Comparison of ENCODE assay signal across 12 cellular contexts in genomic region chr21:17660449-17660848, GRCh38. TPM values are rescaled to one million over a fixed set of nuclear protein-coding genes. Genes with fewer than 3 reads are reported as not detected.
DNase-seq lines count a peak whose midpoint lies in the region; ATAC-seq and TF ChIP-seq lines count a peak whose summit lies in the region.
"Had no signal": no experiment of that assay in that cellular context is flagged by ENCODE, and none has a peak within 500 bp of the region (broad histone marks: within the 10 kb centered on the region; RNA-seq: fewer than 3 reads in every experiment).

No MANE protein-coding gene starts in this region.

- H3K4me1 Mint-ChIP-seq in HFFc6 (ENCODE audit: low read depth): no peaks in the 10 kb centered on the region
- H3K4me1 Mint-ChIP-seq: activated naive CD4-positive, alpha-beta T cell treated with anti-CD3 and anti-CD28 coated beads, Interleukin-2, amount 10 ng/mL, durations not matched to agents 7 days and 5 days had no signal

- no peak overlapping the region for H3K4me2 ChIP-seq in hepatocyte
- H3K4me2 ChIP-seq: smooth muscle cell had no signal

- 50% methylated on average over 3 of the region's 3 CpGs for whole genome bisulfite sequencing in hepatocyte (ENCODE audit: low lambda C conversion rate, missing lambda C conversion rate)

- H3K9me3 ChIP-seq in left ventricle myocardium inferior (replicated peaks) (no peaks in the 10 kb centered on the region), hepatocyte (ENCODE audit: low read depth) (no peaks in the 10 kb centered on the region)
- H3K9me3 ChIP-seq: suprapubic skin had no signal

- no peaks in the 10 kb centered on the region for H3K27me3 ChIP-seq in left ventricle myocardium inferior (ENCODE audit: low read depth)
- H3K27me3 ChIP-seq in hepatocyte: no peaks in the 10 kb centered on the region
- H3K27me3 ChIP-seq: suprapubic skin had no signal

- ATAC-seq in HG03378 (IDR thresholded peaks at IDR 0.05; ENCODE audit: unreplicated experiment) (no peak), HG03460 (IDR thresholded peaks at IDR 0.05; ENCODE audit: unreplicated experiment) (no peak)

- CTCF ChIA-PET in RWPE1 (lab: Yijun Ruan, JAX): interaction anchor here (0.7 kb wide), 1 partner anchor 265 kb away, joined by 3 read pairs; no protein-coding TSS in a partner anchor

- peak overlapping the region; percentile 30 for H3K27ac ChIP-seq in left ventricle myocardium inferior (replicated peaks)
- H3K27ac ChIP-seq in RWPE1: no peak overlapping the region
- H3K27ac ChIP-seq in hepatocyte: peak overlapping the region; percentile 51
- H3K27ac ChIP-seq: suprapubic skin, WERI-Rb-1 had no signal

- intact Hi-C loops in left ventricle myocardium inferior (cut with micrococcal nuclease): no loop called here
- intact Hi-C loops in cardiac septum (cut with DNase I): no loop called here

- no peaks in the 10 kb centered on the region for H4K20me1 ChIP-seq in hepatocyte (ENCODE audit: insufficient read depth, poor library complexity, severe bottlenecking)

- DNase-seq in left ventricle myocardium inferior (no peak), cardiac septum (ENCODE audit: low spot score) (no peak), RWPE1 (ENCODE audit: low spot score) (peak; percentile 18), hepatocyte (ENCODE audit: low spot score) (peak; percentile 17), NCI-H1930 (lab: John Stamatoyannopoulos, UW) (no peak), HFFc6 (no peak)
- DNase-seq: activated naive CD4-positive, alpha-beta T cell treated with anti-CD3 and anti-CD28 coated beads, Interleukin-2, amount 10 ng/mL, durations not matched to agents 7 days and 5 days; WERI-Rb-1 had no signal

- H3K4me3 Mint-ChIP-seq in HFFc6: no peak overlapping the region
- H3K4me3 Mint-ChIP-seq: activated naive CD4-positive, alpha-beta T cell treated with anti-CD3 and anti-CD28 coated beads, Interleukin-2, amount 10 ng/mL, durations not matched to agents 7 days and 5 days had no signal

- H2AFZ ChIP-seq in hepatocyte: no peak overlapping the region

- TF ChIP-seq CTCF in left ventricle myocardium inferior (IDR thresholded peaks at IDR 0.05; ENCODE audit: borderline replicate concordance): no peak
- no peak for TF ChIP-seq CTCF in RWPE1 (conservative IDR thresholded peaks at IDR 0.05; ENCODE audit: low read depth)
- no peak for TF ChIP-seq CTCF in hepatocyte (IDR thresholded peaks at IDR 0.05; ENCODE audit: poor library complexity)
- no peak for TF ChIP-seq CTCF in HFFc6 (IDR thresholded peaks at IDR 0.05)

- no peaks in the 10 kb centered on the region for H3K79me2 ChIP-seq in hepatocyte

- H3K27ac Mint-ChIP-seq in HFFc6: no peak overlapping the region
- H3K27ac Mint-ChIP-seq: activated naive CD4-positive, alpha-beta T cell treated with anti-CD3 and anti-CD28 coated beads, Interleukin-2, amount 10 ng/mL, durations not matched to agents 7 days and 5 days had no signal

- POLR2A ChIA-PET in RWPE1 (lab: Yijun Ruan, JAX; ENCODE audit: low non-redundant PET): no interaction called here

- peaks cover 4% of the 10 kb centered on the region for H3K4me1 ChIP-seq in left ventricle myocardium inferior
- no peaks in the 10 kb centered on the region for H3K4me1 ChIP-seq in hepatocyte (ENCODE audit: insufficient read depth)
- H3K4me1 ChIP-seq: suprapubic skin had no signal

- no peaks in the 10 kb centered on the region for H3K9me2 ChIP-seq in hepatocyte (replicated peaks; ENCODE audit: insufficient read depth)

- no peaks in the 10 kb centered on the region for H3K36me3 ChIP-seq in left ventricle myocardium inferior
- no peaks in the 10 kb centered on the region for H3K36me3 ChIP-seq in hepatocyte (replicated peaks; ENCODE audit: insufficient read depth, low read depth)
- H3K36me3 ChIP-seq: suprapubic skin, WERI-Rb-1 had no signal

- peaks cover 7% of the 10 kb centered on the region; the same call in 1 of the 2 replicates for H3K9me3 Mint-ChIP-seq in HFFc6
- H3K9me3 Mint-ChIP-seq: activated naive CD4-positive, alpha-beta T cell treated with anti-CD3 and anti-CD28 coated beads, Interleukin-2, amount 10 ng/mL, durations not matched to agents 7 days and 5 days had no signal

- peaks cover 4% of the 10 kb centered on the region; the same call in 1 of the 2 replicates for H3K27me3 Mint-ChIP-seq in HFFc6 (ENCODE audit: insufficient read depth)

- no peak overlapping the region for H3K4me3 ChIP-seq in left ventricle myocardium inferior
- H3K4me3 ChIP-seq in hepatocyte: no peak overlapping the region
- H3K4me3 ChIP-seq: smooth muscle cell, suprapubic skin had no signal

- no peaks in the 10 kb centered on the region for H3K36me3 Mint-ChIP-seq in HFFc6 (ENCODE audit: low read depth)
- H3K36me3 Mint-ChIP-seq: activated naive CD4-positive, alpha-beta T cell treated with anti-CD3 and anti-CD28 coated beads, Interleukin-2, amount 10 ng/mL, durations not matched to agents 7 days and 5 days had no signal

RNA-seq across cellular contexts. Expression of gene BTG3, which starts 47.7 kb away (rescaled TPM):
- total RNA-seq in left ventricle myocardium inferior (5.3 TPM), cardiac septum (6.7 TPM), hepatocyte (57.0 and 62.7 TPM in 2 replicates)
- polyA plus RNA-seq in hepatocyte: 50.7 and 57.5 TPM in 2 replicates
- total RNA-seq in HFFc6 (2021; fragmentation: NEBNext Ultra II Directional; extraction: Animal tissue kit (Norgen Biotek cat#: 25700)): 10 to 100 TPM; 22.3 to 37.4 (median 35.1) TPM

Comparison
In these comparisons a context has a peak if more than half of its experiments do, and no peak if none do; other contexts are left out.
1. DNase-seq: peak in RWPE1 (single experiment) and hepatocyte (single experiment); none in left ventricle myocardium inferior (single experiment), cardiac septum (single experiment), NCI-H1930 (0 of 2) and HFFc6 (single experiment).